8 cellular contexts compared by ENCODE assay signal in the genomic region with DNA sequence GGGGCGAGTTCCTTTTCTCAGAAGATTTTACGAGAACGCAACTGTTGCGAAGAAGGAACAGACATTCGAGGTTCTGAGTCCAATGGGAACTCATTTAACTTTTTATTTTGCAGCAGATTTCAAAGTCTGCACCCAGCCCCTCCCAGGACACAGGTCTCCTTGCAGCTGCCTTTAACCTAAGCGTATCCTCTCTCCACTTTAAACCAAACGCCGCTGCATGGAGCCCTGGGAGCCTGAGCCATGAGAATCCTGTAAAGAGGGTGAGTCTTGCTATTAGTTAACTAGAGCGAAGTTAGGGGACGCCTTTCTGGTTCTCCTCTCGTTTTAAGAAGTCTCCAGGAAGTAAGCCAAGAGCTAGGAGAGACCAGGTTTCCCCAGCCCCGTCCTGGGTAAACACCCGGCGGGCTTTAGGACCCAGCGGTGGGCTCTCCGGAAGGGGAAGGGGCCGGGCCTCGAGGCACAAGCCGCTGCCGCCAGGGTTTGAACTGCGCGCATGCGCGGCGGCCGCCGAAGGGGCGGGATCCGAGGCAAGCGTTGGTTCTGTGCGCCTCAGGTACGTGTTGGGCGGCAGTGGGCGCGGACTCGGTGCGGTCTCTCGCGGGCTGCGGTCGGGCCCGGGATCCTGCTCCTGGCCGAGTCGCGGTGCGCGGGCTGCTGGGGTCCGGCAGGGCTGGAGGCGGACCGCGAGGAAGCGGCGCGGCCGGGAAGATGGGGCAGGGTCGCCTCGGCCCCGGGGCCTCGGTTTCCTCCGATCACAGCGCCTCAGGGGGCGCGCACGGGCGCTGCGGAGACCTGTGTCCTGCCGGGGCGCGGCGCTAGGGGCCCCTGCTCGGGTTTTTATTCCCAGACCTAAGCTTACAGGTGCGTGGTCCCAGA. TPM values are rescaled to one million over a fixed set of nuclear protein-coding genes. Genes with fewer than 3 reads are reported as not detected.
DNase-seq lines count a peak whose midpoint lies in the region; ATAC-seq and TF ChIP-seq lines count a peak whose summit lies in the region.

Gene TDP1 (plus strand): TSS at position 510 of the 876 bp plus-strand sequence. CDS start 7,188 bp downstream, outside the sequence.

- TF ChIP-seq CTCF in kidney epithelial cell (IDR thresholded peaks at IDR 0.05; ENCODE audit: insufficient read depth, low read length, poor library complexity, severe bottlenecking) = no peak

- H3K4me3 ChIP-seq in kidney epithelial cell (ENCODE audit: low read depth, low read length) = peak within 1 kb of the TSS; percentile 67

- ATAC-seq in GM19043 (IDR thresholded peaks at IDR 0.05; ENCODE audit: low read depth, unreplicated experiment) (peak; percentile 52), HG03378 (IDR thresholded peaks at IDR 0.05; ENCODE audit: unreplicated experiment) (peak; percentile 48)

- no peaks in the 10 kb centered on the region for H3K36me3 ChIP-seq in kidney epithelial cell (ENCODE audit: control insufficient read depth, insufficient read depth, low read length)

- H3K27me3 ChIP-seq in kidney epithelial cell (ENCODE audit: control insufficient read depth, insufficient read depth, low read length) = no peaks in the 10 kb centered on the region

- DNase-seq in AG20443 (ENCODE audit: low spot score) = peak; percentile 98
- peak; percentile 92 for DNase-seq in NCI-H460 (ENCODE audit: extremely low read depth, low read depth)
- peak; percentile 96 for DNase-seq in activated CD4-positive, alpha-beta T cell treated with anti-CD3 and anti-CD28 coated beads for 1 hour
- peak; percentile 94 for DNase-seq in cerebellum (ENCODE audit: low spot score)
- DNase-seq in kidney epithelial cell (ENCODE audit: low read depth) = peak; percentile 82
- DNase-seq in stimulated activated CD4-positive, alpha-beta T cell treated with anti-CD3 and anti-CD28 coated beads, Interleukin-15, amount 100 ng/mL, for 48 hours (ENCODE audit: low read depth in 2 of 2) = peak; percentile 94 to 95

RNA-seq across cellular contexts. Expression of gene TDP1, which starts in this region (rescaled TPM):
- 33.7 and 36.0 TPM in 2 replicates for total RNA-seq in NCI-H460 (2014; rRNA removed; shearing (Covaris generic))
- 41.1 and 43.0 TPM in 2 replicates for polyA plus RNA-seq in NCI-H460 (2014; cell fraction: nucleus; rRNA removed)
- total RNA-seq in cerebellum (30.3 TPM), kidney epithelial cell (22.9 and 24.2 TPM in 2 replicates)

Comparison
In these comparisons a context has a peak if more than half of its experiments do, and no peak if none do; other contexts are left out.
1. Peak in every context shown above with its lines: DNase-seq, ATAC-seq and H3K4me3 ChIP-seq.